14 cellular contexts compared by ENCODE assay signal in the genomic region with DNA sequence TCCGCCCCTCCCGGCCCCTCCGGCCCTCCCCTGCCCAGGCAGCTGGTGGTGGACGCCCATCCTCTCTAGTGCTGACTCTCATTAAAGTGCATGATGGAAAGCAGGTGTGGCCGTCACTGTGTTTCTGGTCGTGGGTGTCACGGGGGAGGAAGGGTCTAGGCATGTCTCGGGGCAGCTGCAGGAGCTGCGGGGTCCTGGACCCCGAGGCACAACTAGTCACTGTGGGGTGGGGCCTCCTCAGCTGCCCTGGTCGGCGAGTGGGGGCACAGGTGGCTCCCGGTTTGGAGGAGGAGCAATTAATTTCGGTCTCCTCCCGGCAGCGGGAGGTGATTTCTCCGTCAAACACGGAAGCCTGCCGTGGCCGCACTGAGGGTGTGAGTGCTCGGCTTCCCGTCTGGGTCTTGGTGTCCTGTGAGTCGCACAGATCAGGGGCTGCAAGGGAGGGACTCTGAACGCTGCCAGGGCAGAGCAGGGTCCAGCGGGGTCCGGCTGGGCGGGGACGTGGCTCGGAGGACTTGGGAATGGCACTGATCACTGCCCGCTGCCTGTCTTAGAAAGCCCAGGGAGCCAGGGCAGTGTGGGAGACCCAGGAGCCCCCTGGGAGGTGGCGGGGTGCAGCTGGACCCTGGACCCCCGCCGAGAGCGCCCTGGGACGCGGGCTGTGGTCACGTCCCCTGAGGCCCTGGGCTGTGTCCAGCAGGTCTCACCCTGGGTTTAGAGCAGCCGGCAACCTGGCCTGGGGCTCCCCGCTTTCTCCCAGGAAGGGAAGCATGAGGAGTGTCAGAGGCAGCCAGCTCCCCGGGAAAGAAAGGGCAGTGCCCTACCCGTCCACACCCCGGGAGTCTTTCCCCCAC. TPM values are rescaled to one million over a fixed set of nuclear protein-coding genes. Genes with fewer than 3 reads are reported as not detected.
DNase-seq lines count a peak whose midpoint lies in the region; ATAC-seq, FAIRE-seq and TF ChIP-seq lines count a peak whose summit lies in the region.
"Had no signal": no experiment of that assay in that cellular context is flagged by ENCODE, and none has a peak within 500 bp of the region (broad histone marks: within the 10 kb centered on the region; RNA-seq: fewer than 3 reads in every experiment).

No MANE protein-coding gene starts in this region.

- intact Hi-C loops in left colon (cut with DNase I, micrococcal nuclease) (no loop called here), kidney (cut with DNase I) (no loop called here)

- H3K27ac ChIP-seq in CD8-positive, alpha-beta memory T cell (ENCODE audit: low read depth, low read length), result no peak overlapping the region
- no peak overlapping the region for H3K27ac ChIP-seq in kidney (ENCODE audit: low read depth in 2 of 2, low read length in 2 of 2)

- no peak overlapping the region for H3K9ac ChIP-seq in kidney (ENCODE audit: low read length in 2 of 2)

- ATAC-seq in left colon, result peak; percentile 34
- ATAC-seq in HG02610 (IDR thresholded peaks at IDR 0.05; ENCODE audit: unreplicated experiment), result no peak
- no peak for ATAC-seq in HG03139 (IDR thresholded peaks at IDR 0.05; ENCODE audit: unreplicated experiment)
- ATAC-seq: left cardiac atrium had no signal

- H3K4me3 ChIP-seq in CD8-positive, alpha-beta memory T cell (ENCODE audit: low read length), result no peak overlapping the region
- H3K4me3 ChIP-seq in kidney (ENCODE audit: low read length in 2 of 2), result no peak overlapping the region

- H3K4me3 Mint-ChIP-seq in CD8-positive, alpha-beta memory T cell, result peak overlapping the region in 6 of 7 donors; percentile 4 to 74 (median 60)

- peaks cover 12% of the 10 kb centered on the region for H3K27me3 ChIP-seq in CD8-positive, alpha-beta memory T cell (ENCODE audit: insufficient read depth, low read length, poor library complexity, severe bottlenecking)

- no peak for FAIRE-seq in kidney (lab: Jason Lieb, UNC)

- H3K9me3 ChIP-seq in CD8-positive, alpha-beta memory T cell (ENCODE audit: low read length), result no peaks in the 10 kb centered on the region
- H3K9me3 ChIP-seq in kidney (ENCODE audit: control insufficient read depth in 1 of 2, low read length in 2 of 2), result no peaks in the 10 kb centered on the region

- peaks cover 17 to 26% of the 10 kb centered on the region in 2 donors for H3K27me3 Mint-ChIP-seq in CD8-positive, alpha-beta memory T cell

- CTCF ChIA-PET in CD8-positive, alpha-beta memory T cell (lab: Charles Lee), result no interaction called here

- peaks cover 4% of the 10 kb centered on the region for H3K4me1 ChIP-seq in CD8-positive, alpha-beta memory T cell (ENCODE audit: insufficient read depth, low read length)
- H3K4me1 ChIP-seq in kidney (ENCODE audit: control insufficient read depth in 1 of 2, insufficient read depth in 1 of 2, low read depth in 1 of 2, low read length in 2 of 2), result no peaks in the 10 kb centered on the region

- peak; percentile 8 for DNase-seq in NCI-H2029 (lab: John Stamatoyannopoulos, UW)
- DNase-seq in NCI-H2029 treated with DMSO at 0.1 percent for 48 hours (lab: John Stamatoyannopoulos, UW), result no peak
- no peak for DNase-seq in CD8-positive, alpha-beta memory T cell
- peak; percentile 59 for DNase-seq in SK-N-DZ (ENCODE audit: low spot score)
- no peak for DNase-seq in left colon
- no peak for DNase-seq in kidney
- DNase-seq: Kasumi-1; left cardiac atrium; stimulated activated naive CD4-positive, alpha-beta T cell treated with Interleukin-2 at 50 U/mL for 16 hours had no signal

- POLR2A ChIA-PET in CD8-positive, alpha-beta memory T cell (lab: Charles Lee), result no interaction called here

- no peaks in the 10 kb centered on the region for H3K9me3 Mint-ChIP-seq in CD8-positive, alpha-beta memory T cell

- no peaks in the 10 kb centered on the region for H3K36me3 ChIP-seq in CD8-positive, alpha-beta memory T cell (ENCODE audit: insufficient read depth, low read length)
- H3K36me3 ChIP-seq in kidney (ENCODE audit: control insufficient read depth in 1 of 2, insufficient read depth in 2 of 2, low read length in 2 of 2), result no peaks in the 10 kb centered on the region

- no peaks in the 10 kb centered on the region for H3K36me3 Mint-ChIP-seq in CD8-positive, alpha-beta memory T cell

- TF ChIP-seq CTCF in kidney (IDR thresholded peaks at IDR 0.05; ENCODE audit: borderline replicate concordance, extremely low read depth, insufficient read depth), result no peak

- peaks cover 2 to 6% (median 5%) of the 10 kb centered on the region in 3 donors for H3K4me1 Mint-ChIP-seq in CD8-positive, alpha-beta memory T cell

- H3K27ac Mint-ChIP-seq in CD8-positive, alpha-beta memory T cell, result no peak overlapping the region

RNA-seq across cellular contexts. Expression of a gene that starts 3.3 kb away (rescaled TPM):
- total RNA-seq in CD8-positive, alpha-beta memory T cell, result not detected
- not detected for polyA plus RNA-seq in CD8-positive, alpha-beta memory T cell
- polyA plus RNA-seq in SK-N-DZ (2014; cell fraction: cytosol; rRNA removed), result not detected in 2 replicates
- polyA plus RNA-seq in SK-N-DZ (2014; cell fraction: nucleus; rRNA removed), result 0.47 TPM in 1 of 2 replicates, not detected in the other
- total RNA-seq in left colon (1 to 10 TPM in 1 of 2 donors, under 1 TPM in 1; 0.18 to 2.8 TPM), kidney (7.9 TPM)
- polyA plus RNA-seq in kidney (ENCODE audit: insufficient read depth, low read depth, low replicate concordance), result not detected
- total RNA-seq: H4, osteocyte had no signal
- polyA plus RNA-seq: AG04450 had no signal

RNA-seq across cellular contexts. Expression of a gene that starts 18.6 kb away (rescaled TPM):
- not detected for total RNA-seq in CD8-positive, alpha-beta memory T cell
- not detected for polyA plus RNA-seq in CD8-positive, alpha-beta memory T cell
- polyA plus RNA-seq in SK-N-DZ (2014; cell fraction: cytosol; rRNA removed), result not detected in 2 replicates
- 0.43 TPM in 1 of 2 replicates, not detected in the other for polyA plus RNA-seq in SK-N-DZ (2014; cell fraction: nucleus; rRNA removed)
- total RNA-seq in left colon, result 10 to 100 TPM in 1 of 2 donors, 1 to 10 TPM in 1; 5.7 to 49.9 TPM
- total RNA-seq in kidney, result 156 TPM
- 1.6 TPM for polyA plus RNA-seq in kidney (ENCODE audit: insufficient read depth, low read depth, low replicate concordance)
- total RNA-seq: H4, osteocyte had no signal
- polyA plus RNA-seq: AG04450 had no signal

RNA-seq across cellular contexts. Expression of a gene that starts 29.1 kb away (rescaled TPM):
- not detected for total RNA-seq in CD8-positive, alpha-beta memory T cell
- polyA plus RNA-seq in CD8-positive, alpha-beta memory T cell, result not detected
- polyA plus RNA-seq in SK-N-DZ (2014; cell fraction: cytosol; rRNA removed), result not detected in 2 replicates
- not detected in 2 replicates for polyA plus RNA-seq in SK-N-DZ (2014; cell fraction: nucleus; rRNA removed)
- total RNA-seq in left colon (10 to 100 TPM in 1 of 2 donors, 1 to 10 TPM in 1; 6.4 to 18.6 TPM), kidney (141 TPM)
- not detected for polyA plus RNA-seq in kidney (ENCODE audit: insufficient read depth, low read depth, low replicate concordance)
- total RNA-seq: osteocyte had no signal
- polyA plus RNA-seq: AG04450 had no signal

RNA-seq across cellular contexts. Expression of a gene that starts 34.1 kb away (rescaled TPM):
- not detected for total RNA-seq in CD8-positive, alpha-beta memory T cell
- not detected for polyA plus RNA-seq in CD8-positive, alpha-beta memory T cell
- not detected in 2 replicates for polyA plus RNA-seq in SK-N-DZ (2014; cell fraction: cytosol; rRNA removed)
- not detected in 2 replicates for polyA plus RNA-seq in SK-N-DZ (2014; cell fraction: nucleus; rRNA removed)
- total RNA-seq in left colon (100 to 1,000 TPM in 1 of 2 donors, 10 to 100 TPM in 1; 60.7 to 124 TPM), kidney (3.4 TPM)
- polyA plus RNA-seq in kidney (ENCODE audit: insufficient read depth, low read depth, low replicate concordance), result 0.86 TPM
- total RNA-seq: osteocyte had no signal
- polyA plus RNA-seq: AG04450 had no signal

RNA-seq across cellular contexts. Expression of a gene that starts 50.3 kb away (rescaled TPM):
- total RNA-seq in CD8-positive, alpha-beta memory T cell, result 100 to 1,000 TPM; 238 to 257 TPM
- 101 TPM for polyA plus RNA-seq in CD8-positive, alpha-beta memory T cell
- polyA plus RNA-seq in SK-N-DZ (2014; cell fraction: cytosol; rRNA removed), result 102 and 125 TPM in 2 replicates
- 132 and 304 TPM in 2 replicates for polyA plus RNA-seq in SK-N-DZ (2014; cell fraction: nucleus; rRNA removed)
- total RNA-seq in left colon, result 10 to 100 TPM; 76.6 to 87.1 TPM
- total RNA-seq in kidney, result 97.1 TPM
- 62.2 TPM for polyA plus RNA-seq in kidney (ENCODE audit: insufficient read depth, low read depth, low replicate concordance)

Comparison
In these comparisons a context has a peak if more than half of its experiments do, and no peak if none do; other contexts are left out.
1. DNase-seq: peak in NCI-H2029 (single experiment) and SK-N-DZ (single experiment); none in NCI-H2029 treated with DMSO at 0.1 percent for 48 hours (single experiment), CD8-positive, alpha-beta memory T cell (0 of 5), left colon (0 of 2) and kidney (single experiment).
2. RNA of a gene that starts 18.6 kb away (total RNA-seq): 156 TPM in kidney (single experiment) and 5.7 to 49.9 TPM in left colon; not detected in CD8-positive, alpha-beta memory T cell; every median in the first group is over 4 times any median in the second.
3. RNA of a gene that starts 29.1 kb away (total RNA-seq): 141 TPM in kidney (single experiment) and 6.4 to 18.6 TPM in left colon; not detected in CD8-positive, alpha-beta memory T cell; every median in the first group is over 4 times any median in the second.